Comparison of ENCODE assay signal across 1 cellular context in genomic region chr17:69448431-69449102, GRCh38.
TF ChIP-seq lines count a peak whose summit lies in the region.

No MANE protein-coding gene starts in this region.

TF ChIP-seq in H1, 55 proteins besides CTCF, POLR2A, EP300 and RAD21:
- TF ChIP-seq SRF (IDR thresholded peaks at IDR 0.05; ENCODE audit: low read depth, low read length) (no peak), YY1 (IDR thresholded peaks at IDR 0.05; ENCODE audit: low read depth, low read length) (peak; percentile 78), SP1 (IDR thresholded peaks at IDR 0.05; ENCODE audit: low read depth, low read length) (no peak), TBP (IDR thresholded peaks at IDR 0.05; ENCODE audit: low read depth, low read length) (peak; percentile 39), TAF1 (IDR thresholded peaks at IDR 0.05; ENCODE audit: low read depth, low read length) (no peak; the same call in 1 of the 2 replicates), CBX8 (IDR thresholded peaks at IDR 0.05; ENCODE audit: borderline replicate concordance, low read depth, low read length) (no peak), KDM1A (IDR thresholded peaks at IDR 0.05; ENCODE audit: borderline replicate concordance, low read length) (peak; percentile 50; the same call in 1 of the 2 replicates), SIRT6 (IDR thresholded peaks at IDR 0.05; ENCODE audit: low read length) (no peak), CBX5 (IDR thresholded peaks at IDR 0.05; ENCODE audit: low read depth, low read length) (no peak), USF2 (IDR thresholded peaks at IDR 0.05; ENCODE audit: low read length) (no peak), MAFK (IDR thresholded peaks at IDR 0.05; ENCODE audit: low read depth, low read length) (no peak), PHF8 (conservative IDR thresholded peaks at IDR 0.05; ENCODE audit: low read depth, low read length) (no peak), RFX5 (IDR thresholded peaks at IDR 0.05; ENCODE audit: borderline replicate concordance, low read depth, low read length) (no peak), BRCA1 (IDR thresholded peaks at IDR 0.05; ENCODE audit: low read depth, low read length) (no peak), CHD2 (IDR thresholded peaks at IDR 0.05; ENCODE audit: low read length) (no peak), SUZ12 (IDR thresholded peaks at IDR 0.05; ENCODE audit: low read length) (no peak), RNF2 (IDR thresholded peaks at IDR 0.05; ENCODE audit: borderline replicate concordance, low read depth, low read length, missing control alignments, poor library complexity, severe bottlenecking) (no peak), POLR2AphosphoS5 (IDR thresholded peaks at IDR 0.05; ENCODE audit: low read depth, low read length) (no peak), CHD7 (IDR thresholded peaks at IDR 0.05; ENCODE audit: insufficient replicate concordance, low read length) (peak; percentile 42), KDM4A (IDR thresholded peaks at IDR 0.05; ENCODE audit: low read depth, low read length, severe bottlenecking) (no peak), CHD1 (IDR thresholded peaks at IDR 0.05; ENCODE audit: low read depth, low read length) (no peak), ASH2L (IDR thresholded peaks at IDR 0.05; ENCODE audit: low read length) (peak; percentile 86), TEAD4 (IDR thresholded peaks at IDR 0.05; ENCODE audit: low read depth, low read length) (no peak), CREB1 (IDR thresholded peaks at IDR 0.05) (no peak), NRF1 (IDR thresholded peaks at IDR 0.05; ENCODE audit: low read depth, low read length) (no peak), SP4 (IDR thresholded peaks at IDR 0.05; ENCODE audit: low read length) (no peak), MAX (IDR thresholded peaks at IDR 0.05) (no peak), NANOG (IDR thresholded peaks at IDR 0.05; ENCODE audit: insufficient read depth, low read depth, low read length, poor library complexity, severe bottlenecking) (peak; percentile 57), HDAC2 (IDR thresholded peaks at IDR 0.05; ENCODE audit: borderline replicate concordance in 1 of 2, low read depth in 2 of 2, low read length in 2 of 2) (peak; percentile 85 to 86; a peak in 2 of 4 replicates), JUN (IDR thresholded peaks at IDR 0.05; ENCODE audit: low read depth, low read length) (no peak), TAF7 (optimal IDR thresholded peaks at IDR 0.05; ENCODE audit: borderline replicate concordance, low read depth, low read length) (peak; percentile 40), SAP30 (IDR thresholded peaks at IDR 0.05; ENCODE audit: insufficient read depth, insufficient replicate concordance, low read length) (no peak), BCL11A (IDR thresholded peaks at IDR 0.05; ENCODE audit: low read depth in 2 of 2, low read length in 2 of 2) (peak in 1 of 2 experiments; percentile 7), EZH2 (IDR thresholded peaks at IDR 0.05; ENCODE audit: low read depth, low read length, severe bottlenecking) (no peak), SIX5 (IDR thresholded peaks at IDR 0.05; ENCODE audit: low read depth, low read length) (no peak), RBBP5 (IDR thresholded peaks at IDR 0.05; ENCODE audit: borderline replicate concordance, low read depth, low read length) (0 out of 2 replicates have a peak, but pooled peaks have one; percentile 55), KDM5A (IDR thresholded peaks at IDR 0.05; ENCODE audit: low read length) (no peak), POU5F1 (IDR thresholded peaks at IDR 0.05; ENCODE audit: low read depth, low read length) (no peak)
TF ChIP-seq in H1: peak in this region for 10.
